In genomic region chr6:33613146-33613793, GRCh38 we compare ENCODE assay signal across 15 cellular contexts. TPM values are rescaled to one million over a fixed set of nuclear protein-coding genes. Genes with fewer than 3 reads are reported as not detected.
A peak's percentile ranks its signal among the peaks of the same experiment; 100 is the strongest.
DNase-seq lines count a peak whose midpoint lies in the region; ATAC-seq, FAIRE-seq and TF ChIP-seq lines count a peak whose summit lies in the region.
"Had no signal": no experiment of that assay in that cellular context is flagged by ENCODE, and none has a peak within 500 bp of the region (broad histone marks: within the 10 kb centered on the region; RNA-seq: fewer than 3 reads in every experiment).

No MANE protein-coding gene starts in this region.

- H3K36me3 Mint-ChIP-seq in astrocyte (ENCODE audit: low read depth, unreplicated experiment) (no peaks in the 10 kb centered on the region), immature natural killer cell (no peaks in the 10 kb centered on the region), progenitor cell of endocrine pancreas (ENCODE audit: insufficient read depth) (no peaks in the 10 kb centered on the region)

- no peaks in the 10 kb centered on the region for H3K9me3 ChIP-seq in HepG2 (ENCODE audit: low read length)
- H3K9me3 ChIP-seq in right lobe of liver, result no peaks in the 10 kb centered on the region
- no peaks in the 10 kb centered on the region for H3K9me3 ChIP-seq in astrocyte (ENCODE audit: insufficient read depth, low read depth, low read length)
- H3K9me3 ChIP-seq: esophagus squamous epithelium, neutrophil had no signal

- CTCF ChIA-PET in HepG2 (lab: Yijun Ruan, JAX; ENCODE audit: low intra/inter-chr PET ratio, low total read pairs), result interaction anchor here (1.5 kb wide), 1 partner anchor 24 kb away, joined by 6 read pairs; no protein-coding TSS in a partner anchor

- TF ChIP-seq RAD21 in HepG2 (CRISPR knock-in tag; IDR thresholded peaks at IDR 0.05), result no peak

- ATAC-seq in HepG2, result peak; percentile 69
- no peak for ATAC-seq in right lobe of liver
- ATAC-seq in GM18870 (IDR thresholded peaks at IDR 0.05; ENCODE audit: unreplicated experiment), result no peak

- POLR2A ChIA-PET in HepG2 (lab: Yijun Ruan, JAX), result interaction anchor here (1.0 to 5.3 kb wide), 4 partner anchors 9 to 98 kb away, joined by 3 to 37 read pairs (median 8); partner anchors contain the start of gene UQCC2

- TF ChIP-seq EP300 in HepG2 (IDR thresholded peaks at IDR 0.05; ENCODE audit: low read depth in 2 of 2, low read length in 2 of 2) (peak in 1 of 2 experiments; percentile 87; a peak in 3 of 4 replicates), HepG2 (CRISPR knock-in tag; IDR thresholded peaks at IDR 0.05; ENCODE audit: borderline replicate concordance) (peak; percentile 91)

- no TSS peak for BruUV-seq in HepG2 (replicated peaks; lab: Mats Ljungman, UMichigan)

- H3K9ac ChIP-seq in HepG2 (ENCODE audit: insufficient read depth, low read depth, low read length) (peak overlapping the region; percentile 42; the same call in 1 of the 2 replicates), astrocyte (ENCODE audit: low read length) (peak overlapping the region; percentile 68)

- H3K27ac ChIP-seq in HepG2 (ENCODE audit: extremely low read length, insufficient read depth, low read length) (peak overlapping the region; percentile 32), right lobe of liver (no peak overlapping the region), astrocyte (ENCODE audit: low read depth, low read length) (peak overlapping the region; percentile 49)
- H3K27ac ChIP-seq: neutrophil had no signal

- H3K4me1 Mint-ChIP-seq in astrocyte (ENCODE audit: low read depth, unreplicated experiment), result peaks cover 29% of the 10 kb centered on the region
- H3K4me1 Mint-ChIP-seq in immature natural killer cell, result peaks cover 23 to 25% of the 10 kb centered on the region in 2 donors
- peaks cover 23% of the 10 kb centered on the region for H3K4me1 Mint-ChIP-seq in progenitor cell of endocrine pancreas (ENCODE audit: low read depth)

- H3K4me3 ChIP-seq in HepG2 (replicated peaks in 1 of 3; ENCODE audit: insufficient read depth in 1 of 3, low read depth in 2 of 3, low read length in 3 of 3) (peak overlapping the region in 1 of 3 experiments; percentile 29; a peak in 2 of 6 replicates), right lobe of liver (no peak overlapping the region), astrocyte (ENCODE audit: insufficient read depth, low read depth, low read length) (no peak overlapping the region)
- H3K4me3 ChIP-seq: esophagus squamous epithelium had no signal

- under 1% methylated on average over 8 of the region's 8 CpGs for WGBS in HepG2 (ENCODE audit: low lambda C conversion rate)
- 51% methylated on average over 6 of the region's 8 CpGs for WGBS in right lobe of liver (ENCODE audit: insufficient coverage, low coverage, low lambda C conversion rate, missing lambda C conversion rate)

- H4K20me1 ChIP-seq in HepG2 (ENCODE audit: insufficient read depth, low read length) (no peaks in the 10 kb centered on the region), astrocyte (ENCODE audit: insufficient read depth, low read length) (no peaks in the 10 kb centered on the region)

- H2AFZ ChIP-seq in HepG2 (ENCODE audit: low read length), result no peak overlapping the region
- H2AFZ ChIP-seq in astrocyte (ENCODE audit: low read depth, low read length), result peak overlapping the region; percentile 38

- H3K27ac Mint-ChIP-seq in astrocyte (ENCODE audit: unreplicated experiment) (peak overlapping the region; percentile 99), immature natural killer cell (peak overlapping the region in 4 of 6 donors; percentile 14 to 81 (median 54)), progenitor cell of endocrine pancreas (no peak overlapping the region)
- H3K27ac Mint-ChIP-seq: stimulated activated naive CD8-positive, alpha-beta T cell treated with anti-CD3 and anti-CD28 coated beads, Interleukin-15, Interleukin-2, amounts not matched to agents 100 ng/mL and 50 ng/mL, for 24 hours had no signal

- H3K9me3 Mint-ChIP-seq in astrocyte (ENCODE audit: unreplicated experiment) (no peaks in the 10 kb centered on the region), immature natural killer cell (no peaks in the 10 kb centered on the region), progenitor cell of endocrine pancreas (ENCODE audit: low read depth) (no peaks in the 10 kb centered on the region)
- H3K9me3 Mint-ChIP-seq: stimulated activated naive CD8-positive, alpha-beta T cell treated with anti-CD3 and anti-CD28 coated beads, Interleukin-15, Interleukin-2, amounts not matched to agents 100 ng/mL and 50 ng/mL, for 24 hours had no signal

- intact Hi-C loops in HepG2 (cut with micrococcal nuclease; ENCODE audit: unreplicated experiment), result loop anchor here (1.0 kb wide), 1 partner anchor 23 kb away; no protein-coding TSS in a partner anchor
- intact Hi-C loops in right lobe of liver (cut with DNase I), result no loop called here

- DNase-seq in HepG2 (ENCODE audit: low spot score) (peak; percentile 97), right lobe of liver (no peak), astrocyte (ENCODE audit: low read depth) (peak; percentile 85), immature natural killer cell (no peak), NCI-H128 (lab: John Stamatoyannopoulos, UW; ENCODE audit: unreplicated experiment) (no peak), progenitor cell of endocrine pancreas (ENCODE audit: low spot score, unreplicated experiment) (no peak)
- DNase-seq in stimulated activated CD4-positive, alpha-beta T cell treated with anti-CD3 and anti-CD28 coated beads, Interleukin-2, amount 100 ng/mL, for 48 hours, result no peak
- DNase-seq: activated CD8-positive, alpha-beta memory T cell treated with anti-CD3 and anti-CD28 coated beads, Interleukin-2, amount 50 U/mL, for 4 hours; aorta; esophagus squamous epithelium; GDM1 had no signal

- no peaks in the 10 kb centered on the region for H3K27me3 Mint-ChIP-seq in astrocyte (ENCODE audit: low read depth, unreplicated experiment)
- H3K27me3 Mint-ChIP-seq in immature natural killer cell (ENCODE audit: low read depth in 3 of 3), result peaks cover 0 to 5% (median 3%) of the 10 kb centered on the region in 3 donors
- peaks cover 3% of the 10 kb centered on the region for H3K27me3 Mint-ChIP-seq in progenitor cell of endocrine pancreas
- H3K27me3 Mint-ChIP-seq: stimulated activated naive CD8-positive, alpha-beta T cell treated with anti-CD3 and anti-CD28 coated beads, Interleukin-15, Interleukin-2, amounts not matched to agents 100 ng/mL and 50 ng/mL, for 24 hours had no signal

- FAIRE-seq in HepG2 (lab: Jason Lieb, UNC) (peak; percentile 96), astrocyte (lab: Jason Lieb, UNC) (no peak)
- FAIRE-seq: A204.1 had no signal

- TF ChIP-seq CTCF in HepG2 (CRISPR knock-in tag; IDR thresholded peaks at IDR 0.05), result peak; percentile 23; the same call in 1 of the 2 replicates
- no peak for TF ChIP-seq CTCF in right lobe of liver (IDR thresholded peaks at IDR 0.05)
- no peak for TF ChIP-seq CTCF in astrocyte (IDR thresholded peaks at IDR 0.05; ENCODE audit: insufficient read depth, low read depth, low read length)
- TF ChIP-seq CTCF in progenitor cell of endocrine pancreas (IDR thresholded peaks at IDR 0.05; ENCODE audit: unreplicated experiment), result no peak

- H3K79me2 ChIP-seq in HepG2 (ENCODE audit: insufficient read depth, low read length) (no peaks in the 10 kb centered on the region), astrocyte (ENCODE audit: insufficient read depth, low read length) (no peaks in the 10 kb centered on the region)

- TF ChIP-seq POLR2A in HepG2 (IDR thresholded peaks at IDR 0.05; ENCODE audit: insufficient read depth in 1 of 2, low read depth in 2 of 2, low read length in 2 of 2), result no peak
- no peak for TF ChIP-seq POLR2A in right lobe of liver (IDR thresholded peaks at IDR 0.05)

- H3K4me3 Mint-ChIP-seq in astrocyte (ENCODE audit: unreplicated experiment) (peak overlapping the region; percentile 11), immature natural killer cell (no peak overlapping the region), progenitor cell of endocrine pancreas (ENCODE audit: low read depth) (no peak overlapping the region)
- H3K4me3 Mint-ChIP-seq: stimulated activated naive CD8-positive, alpha-beta T cell treated with anti-CD3 and anti-CD28 coated beads, Interleukin-15, Interleukin-2, amounts not matched to agents 100 ng/mL and 50 ng/mL, for 24 hours had no signal

- H3K4me1 ChIP-seq in HepG2 (ENCODE audit: insufficient read depth, low read length), result peaks cover 62% of the 10 kb centered on the region
- no peaks in the 10 kb centered on the region for H3K4me1 ChIP-seq in right lobe of liver
- peaks cover 29% of the 10 kb centered on the region for H3K4me1 ChIP-seq in astrocyte (ENCODE audit: insufficient read depth, low read length)

- in situ Hi-C loops in HepG2 (cut with HindIII; ENCODE audit: extremely low pct_ligation_motif_present, low pct_unique_long_range_greater_than_20kb), result no loop called here

- H3K27me3 ChIP-seq in HepG2 (ENCODE audit: control insufficient read depth in 1 of 2, insufficient read depth in 2 of 2, low read length in 2 of 2) (no peaks in the 10 kb centered on the region; a peak in 1 of 5 replicates), right lobe of liver (no peaks in the 10 kb centered on the region), astrocyte (ENCODE audit: insufficient read depth, low read length) (no peaks in the 10 kb centered on the region)

- H3K4me2 ChIP-seq in HepG2 (ENCODE audit: low read depth, low read length), result peak overlapping the region; percentile 65
- H3K4me2 ChIP-seq in astrocyte (ENCODE audit: low read length), result peak overlapping the region; percentile 73

- no peaks in the 10 kb centered on the region for H3K36me3 ChIP-seq in HepG2 (replicated peaks in 1 of 2; ENCODE audit: control insufficient read depth in 1 of 2, insufficient read depth in 2 of 2, low read length in 2 of 2)
- no peaks in the 10 kb centered on the region for H3K36me3 ChIP-seq in right lobe of liver
- no peaks in the 10 kb centered on the region for H3K36me3 ChIP-seq in astrocyte (ENCODE audit: insufficient read depth, low read length)
- H3K36me3 ChIP-seq: esophagus squamous epithelium, neutrophil had no signal

RNA-seq across cellular contexts. Expression of gene ITPR3, which starts 7.9 kb away (rescaled TPM):
- total RNA-seq in HepG2 (2016; rRNA removed; fragmentation: Illumina TruSeq; extraction: Trizol) (3.4 and 3.8 TPM in 2 replicates), right lobe of liver (1 to 10 TPM in 4 of 6 experiments, under 1 TPM in 2; 0.79 to 3.5 (median 1.6) TPM), astrocyte (17.7 and 21.3 TPM in 2 replicates), progenitor cell of endocrine pancreas (28.3 and 30.4 TPM in 2 replicates)
- total RNA-seq in HepG2 (2016; cell fraction: cytosol; rRNA removed; fragmentation: Illumina TruSeq; extraction: Trizol; ENCODE audit: low read depth), result 0.30 and 0.44 TPM in 2 replicates
- total RNA-seq in HepG2 (2016; cell fraction: insoluble cytoplasmic fraction; rRNA removed; fragmentation: Illumina TruSeq; extraction: Trizol), result 2.6 and 4.1 TPM in 2 replicates
- total RNA-seq in HepG2 (2016; cell fraction: membrane; rRNA removed; fragmentation: Illumina TruSeq; extraction: Trizol), result 1.5 and 1.7 TPM in 2 replicates
- total RNA-seq in HepG2 (2016; cell fraction: nucleus; rRNA removed; fragmentation: Illumina TruSeq; extraction: Trizol), result 5.0 and 5.8 TPM in 2 replicates
- polyA plus RNA-seq in HepG2 (2011; rRNA removed) (21.4 and 27.4 TPM in 2 replicates), immature natural killer cell (1 to 10 TPM in 2 of 3 donors, under 1 TPM in 1; 0.02 to 7.2 (median 1.1) TPM)
- polyA plus RNA-seq in HepG2 (2011; cell fraction: cytosol; rRNA removed), result 11.6 and 15.9 TPM in 2 replicates
- polyA plus RNA-seq in HepG2 (2011; cell fraction: nucleus; rRNA removed), result 175 and 242 TPM in 2 replicates
- polyA plus RNA-seq in HepG2 (2012), result 10.0 and 18.8 TPM in 2 replicates
- polyA plus RNA-seq in HepG2 (2016; cell fraction: cytosol; fragmentation: Illumina TruSeq; extraction: Trizol; ENCODE audit: low read depth), result 0.20 and 0.24 TPM in 2 replicates
- polyA plus RNA-seq in HepG2 (2016; cell fraction: insoluble cytoplasmic fraction; fragmentation: Illumina TruSeq; extraction: Trizol; ENCODE audit: low read depth), result 1.6 and 2.3 TPM in 2 replicates
- polyA plus RNA-seq in HepG2 (2016; cell fraction: membrane; fragmentation: Illumina TruSeq; extraction: Trizol; ENCODE audit: low read depth), result 0.54 and 0.78 TPM in 2 replicates
- 11.8 and 13.7 TPM in 2 replicates for polyA plus RNA-seq in HepG2 (2016; cell fraction: nucleus; fragmentation: Illumina TruSeq; extraction: Trizol; ENCODE audit: insufficient read depth, low read depth)
- 47.0 and 79.8 TPM in 2 replicates for polyA minus RNA-seq in HepG2 (2011; rRNA and poly(A)+ RNA removed; ENCODE audit: low replicate concordance)
- 20.4 and 20.8 TPM in 2 replicates for polyA minus RNA-seq in HepG2 (2011; cell fraction: cytosol; rRNA and poly(A)+ RNA removed)
- 36.2 and 39.1 TPM in 2 replicates for polyA minus RNA-seq in HepG2 (2011; cell fraction: nucleus; rRNA and poly(A)+ RNA removed)

RNA-seq across cellular contexts. Expression of gene BAK1, which starts 33.2 kb away (rescaled TPM):
- total RNA-seq in HepG2 (2016; rRNA removed; fragmentation: Illumina TruSeq; extraction: Trizol) (23.8 and 25.9 TPM in 2 replicates), right lobe of liver (10 to 100 TPM in 2 of 6 experiments, 1 to 10 TPM in 4; 4.4 to 11.4 (median 6.5) TPM), astrocyte (49.4 and 54.8 TPM in 2 replicates), progenitor cell of endocrine pancreas (21.0 and 22.4 TPM in 2 replicates)
- 16.2 and 22.7 TPM in 2 replicates for total RNA-seq in HepG2 (2016; cell fraction: cytosol; rRNA removed; fragmentation: Illumina TruSeq; extraction: Trizol; ENCODE audit: low read depth)
- 24.2 and 26.8 TPM in 2 replicates for total RNA-seq in HepG2 (2016; cell fraction: insoluble cytoplasmic fraction; rRNA removed; fragmentation: Illumina TruSeq; extraction: Trizol)
- 40.6 and 46.1 TPM in 2 replicates for total RNA-seq in HepG2 (2016; cell fraction: membrane; rRNA removed; fragmentation: Illumina TruSeq; extraction: Trizol)
- 11.2 and 14.0 TPM in 2 replicates for total RNA-seq in HepG2 (2016; cell fraction: nucleus; rRNA removed; fragmentation: Illumina TruSeq; extraction: Trizol)
- polyA plus RNA-seq in HepG2 (2011; rRNA removed) (15.0 and 22.2 TPM in 2 replicates), immature natural killer cell (10 to 100 TPM; 26.6 to 46.6 (median 32.4) TPM)
- 19.9 and 23.5 TPM in 2 replicates for polyA plus RNA-seq in HepG2 (2011; cell fraction: cytosol; rRNA removed)
- 13.5 and 15.1 TPM in 2 replicates for polyA plus RNA-seq in HepG2 (2011; cell fraction: nucleus; rRNA removed)
- 10.2 and 16.3 TPM in 2 replicates for polyA plus RNA-seq in HepG2 (2012)
- 21.1 and 27.3 TPM in 2 replicates for polyA plus RNA-seq in HepG2 (2016; cell fraction: cytosol; fragmentation: Illumina TruSeq; extraction: Trizol; ENCODE audit: low read depth)
- polyA plus RNA-seq in HepG2 (2016; cell fraction: insoluble cytoplasmic fraction; fragmentation: Illumina TruSeq; extraction: Trizol; ENCODE audit: low read depth), result 25.7 and 28.6 TPM in 2 replicates
- 36.0 and 39.7 TPM in 2 replicates for polyA plus RNA-seq in HepG2 (2016; cell fraction: membrane; fragmentation: Illumina TruSeq; extraction: Trizol; ENCODE audit: low read depth)
- polyA plus RNA-seq in HepG2 (2016; cell fraction: nucleus; fragmentation: Illumina TruSeq; extraction: Trizol; ENCODE audit: insufficient read depth, low read depth), result 24.6 and 25.1 TPM in 2 replicates
- 38.8 and 50.3 TPM in 2 replicates for polyA minus RNA-seq in HepG2 (2011; rRNA and poly(A)+ RNA removed; ENCODE audit: low replicate concordance)
- 14.0 and 16.7 TPM in 2 replicates for polyA minus RNA-seq in HepG2 (2011; cell fraction: cytosol; rRNA and poly(A)+ RNA removed)
- 7.6 and 8.2 TPM in 2 replicates for polyA minus RNA-seq in HepG2 (2011; cell fraction: nucleus; rRNA and poly(A)+ RNA removed)

Comparison
In these comparisons a context has a peak if more than half of its experiments do, and no peak if none do; other contexts are left out.
1. DNase-seq: peak in HepG2 (single experiment) and astrocyte (single experiment); none in right lobe of liver (0 of 3), immature natural killer cell (0 of 3), NCI-H128 (single experiment), progenitor cell of endocrine pancreas (single experiment) and stimulated activated CD4-positive, alpha-beta T cell treated with anti-CD3 and anti-CD28 coated beads, Interleukin-2, amount 100 ng/mL, for 48 hours (0 of 2).
2. H3K27ac ChIP-seq: peak in HepG2 (single experiment) and astrocyte (single experiment); none in right lobe of liver (0 of 3).